8 cellular contexts compared by ENCODE assay signal in the genomic region with DNA sequence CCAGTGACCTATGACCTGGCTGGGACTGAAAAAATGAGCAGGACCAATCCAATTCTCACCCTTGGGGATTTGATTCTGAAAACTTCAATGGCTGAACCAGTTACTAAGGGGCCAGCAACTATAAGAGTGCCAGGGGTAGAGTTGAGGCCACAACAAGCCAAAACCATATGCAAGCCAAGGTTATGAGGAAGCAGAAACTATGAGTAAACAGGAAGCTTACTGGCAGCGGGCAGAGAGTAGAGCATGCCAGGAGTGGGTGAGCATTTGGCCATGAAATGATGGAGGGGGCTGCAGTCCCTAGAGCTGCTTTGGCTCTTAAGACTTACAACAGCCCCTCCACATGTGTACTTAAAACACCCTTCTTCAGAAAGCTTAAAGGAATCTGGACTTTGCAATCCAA.
DNase-seq lines count a peak whose midpoint lies in the region; ATAC-seq, FAIRE-seq and TF ChIP-seq lines count a peak whose summit lies in the region.

No MANE protein-coding gene starts in this region.

- no peaks in the 10 kb centered on the region for H3K27me3 ChIP-seq in thymus (ENCODE audit: control insufficient read depth, insufficient read depth)

- no peak for TF ChIP-seq CTCF in fibroblast of mammary gland (conservative IDR thresholded peaks at IDR 0.05; ENCODE audit: control insufficient read depth, insufficient read depth, low read depth, low read length)

- 16% methylated on average over 1 of the region's 1 CpG for WGBS in thymus

- peaks cover 6% of the 10 kb centered on the region for H3K36me3 Mint-ChIP-seq in T-helper 2 cell treated with Interferon-gamma antibody and Interleukin-4, amounts not matched to agents 5 μg/mL and 100 μg/mL, for 36 hours (ENCODE audit: low read depth)

- H3K9me3 Mint-ChIP-seq in T-helper 2 cell treated with Interferon-gamma antibody and Interleukin-4, amounts not matched to agents 5 μg/mL and 100 μg/mL, for 36 hours, result no peaks in the 10 kb centered on the region

- peak overlapping the region; percentile 79 for H3K27ac Mint-ChIP-seq in T-helper 2 cell treated with Interferon-gamma antibody and Interleukin-4, amounts not matched to agents 5 μg/mL and 100 μg/mL, for 36 hours

- H3K4me3 ChIP-seq in fibroblast of mammary gland (ENCODE audit: control insufficient read depth, low read depth, low read length) (no peak overlapping the region), thymus (ENCODE audit: low read length) (no peak overlapping the region)

- peak; percentile 23 for ATAC-seq in HG02759 (IDR thresholded peaks at IDR 0.05; ENCODE audit: unreplicated experiment)

- peak overlapping the region; percentile 77 for H3K4me3 Mint-ChIP-seq in T-helper 2 cell treated with Interferon-gamma antibody and Interleukin-4, amounts not matched to agents 5 μg/mL and 100 μg/mL, for 36 hours

- H3K27me3 Mint-ChIP-seq in T-helper 2 cell treated with Interferon-gamma antibody and Interleukin-4, amounts not matched to agents 5 μg/mL and 100 μg/mL, for 36 hours (ENCODE audit: low read depth), result no peaks in the 10 kb centered on the region

- no peaks in the 10 kb centered on the region for H3K36me3 ChIP-seq in thymus (ENCODE audit: control insufficient read depth, insufficient read depth)

- DNase-seq in CD1c-positive myeloid dendritic cell (ENCODE audit: extremely low spot score) (peak; percentile 62), fibroblast of mammary gland (ENCODE audit: low read depth) (peak; percentile 68), urothelium cell line (ENCODE audit: low spot score) (no peak), NCI-H345 treated with DMSO at 0.1 percent for 48 hours (lab: John Stamatoyannopoulos, UW; ENCODE audit: unreplicated experiment) (no peak), NCI-H2081 (lab: John Stamatoyannopoulos, UW) (no peak)
- DNase-seq in T-helper 2 cell treated with Interferon-gamma antibody and Interleukin-4, amounts not matched to agents 5 μg/mL and 100 μg/mL, for 36 hours (ENCODE audit: low spot score), result peak; percentile 52

- no peak for FAIRE-seq in urothelium cell line (lab: Jason Lieb, UNC)

- no peaks in the 10 kb centered on the region for H3K9me3 ChIP-seq in thymus (ENCODE audit: control insufficient read depth)

- H3K4me1 ChIP-seq in thymus (ENCODE audit: control insufficient read depth, insufficient read depth, low read length), result peaks cover 19% of the 10 kb centered on the region

- peak overlapping the region; percentile 78 for H3K27ac ChIP-seq in thymus (ENCODE audit: low read depth)

- H3K4me1 Mint-ChIP-seq in T-helper 2 cell treated with Interferon-gamma antibody and Interleukin-4, amounts not matched to agents 5 μg/mL and 100 μg/mL, for 36 hours (ENCODE audit: low read depth), result peaks cover 57% of the 10 kb centered on the region

Comparison
In these comparisons a context has a peak if more than half of its experiments do, and no peak if none do; other contexts are left out.
1. DNase-seq: peak in CD1c-positive myeloid dendritic cell (single experiment), T-helper 2 cell treated with Interferon-gamma antibody and Interleukin-4, amounts not matched to agents 5 μg/mL and 100 μg/mL, for 36 hours (single experiment) and fibroblast of mammary gland (single experiment); none in urothelium cell line (single experiment), NCI-H345 treated with DMSO at 0.1 percent for 48 hours (single experiment) and NCI-H2081 (0 of 2).